1 cellular context compared by ENCODE assay signal in genomic region chr1:8026153-8026975, GRCh38.
TF ChIP-seq lines count a peak whose summit lies in the region.

A gene with protein sequence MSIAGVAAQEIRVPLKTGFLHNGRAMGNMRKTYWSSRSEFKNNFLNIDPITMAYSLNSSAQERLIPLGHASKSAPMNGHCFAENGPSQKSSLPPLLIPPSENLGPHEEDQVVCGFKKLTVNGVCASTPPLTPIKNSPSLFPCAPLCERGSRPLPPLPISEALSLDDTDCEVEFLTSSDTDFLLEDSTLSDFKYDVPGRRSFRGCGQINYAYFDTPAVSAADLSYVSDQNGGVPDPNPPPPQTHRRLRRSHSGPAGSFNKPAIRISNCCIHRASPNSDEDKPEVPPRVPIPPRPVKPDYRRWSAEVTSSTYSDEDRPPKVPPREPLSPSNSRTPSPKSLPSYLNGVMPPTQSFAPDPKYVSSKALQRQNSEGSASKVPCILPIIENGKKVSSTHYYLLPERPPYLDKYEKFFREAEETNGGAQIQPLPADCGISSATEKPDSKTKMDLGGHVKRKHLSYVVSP (minus strand): TSS chr1:8026309. CDS start chr1:8015619, 10,690 bp downstream.

TF ChIP-seq in WTC11, 78 proteins besides CTCF, POLR2A, EP300 and RAD21 (continued from another document):
- TF ChIP-seq ZNF532 (CRISPR knock-in tag; IDR thresholded peaks at IDR 0.05; ENCODE audit: borderline replicate concordance) = no peak; the same call in 1 of the 2 replicates
- peak; percentile 79 for TF ChIP-seq GABPB1 (CRISPR knock-in tag; IDR thresholded peaks at IDR 0.05)
- 0 out of 2 replicates have a peak, but pooled peaks have one; percentile 66 for TF ChIP-seq JUN (CRISPR knock-in tag; IDR thresholded peaks at IDR 0.05)
- no peak for TF ChIP-seq ZBTB21 (CRISPR knock-in tag; IDR thresholded peaks at IDR 0.05; ENCODE audit: borderline replicate concordance)
- TF ChIP-seq NR1H2 (CRISPR knock-in tag; IDR thresholded peaks at IDR 0.05) = peak; percentile 49; the same call in 1 of the 2 replicates
- TF ChIP-seq IRF2 (CRISPR knock-in tag; IDR thresholded peaks at IDR 0.05; ENCODE audit: borderline replicate concordance, low read depth) = no peak
- no peak for TF ChIP-seq PRRX2 (CRISPR knock-in tag; IDR thresholded peaks at IDR 0.05)
- TF ChIP-seq GRHL2 (CRISPR knock-in tag; IDR thresholded peaks at IDR 0.05; ENCODE audit: insufficient replicate concordance, severe bottlenecking) = no peak
- TF ChIP-seq NFE2L1 (CRISPR knock-in tag; IDR thresholded peaks at IDR 0.05) = no peak
- TF ChIP-seq JAZF1 (CRISPR knock-in tag; IDR thresholded peaks at IDR 0.05) = no peak
- TF ChIP-seq RELA (CRISPR knock-in tag; IDR thresholded peaks at IDR 0.05; ENCODE audit: borderline replicate concordance) = peak; percentile 72; the same call in 1 of the 2 replicates
- TF ChIP-seq TEAD1 (CRISPR knock-in tag; IDR thresholded peaks at IDR 0.05) = peak; percentile 77; the same call in 1 of the 2 replicates
- TF ChIP-seq, protein P1, sequence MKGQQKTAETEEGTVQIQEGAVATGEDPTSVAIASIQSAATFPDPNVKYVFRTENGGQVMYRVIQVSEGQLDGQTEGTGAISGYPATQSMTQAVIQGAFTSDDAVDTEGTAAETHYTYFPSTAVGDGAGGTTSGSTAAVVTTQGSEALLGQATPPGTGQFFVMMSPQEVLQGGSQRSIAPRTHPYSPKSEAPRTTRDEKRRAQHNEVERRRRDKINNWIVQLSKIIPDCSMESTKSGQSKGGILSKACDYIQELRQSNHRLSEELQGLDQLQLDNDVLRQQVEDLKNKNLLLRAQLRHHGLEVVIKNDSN (CRISPR knock-in tag; IDR thresholded peaks at IDR 0.05) = peak; percentile 67; the same call in 1 of the 2 replicates
- TF ChIP-seq ZNF396 (CRISPR knock-in tag; IDR thresholded peaks at IDR 0.05; ENCODE audit: borderline replicate concordance) = no peak
- TF ChIP-seq, protein P2, sequence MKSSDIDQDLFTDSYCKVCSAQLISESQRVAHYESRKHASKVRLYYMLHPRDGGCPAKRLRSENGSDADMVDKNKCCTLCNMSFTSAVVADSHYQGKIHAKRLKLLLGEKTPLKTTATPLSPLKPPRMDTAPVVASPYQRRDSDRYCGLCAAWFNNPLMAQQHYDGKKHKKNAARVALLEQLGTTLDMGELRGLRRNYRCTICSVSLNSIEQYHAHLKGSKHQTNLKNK (CRISPR knock-in tag; IDR thresholded peaks at IDR 0.05) = 0 out of 2 replicates have a peak, but pooled peaks have one; percentile 31
- TF ChIP-seq MXD4 (CRISPR knock-in tag; IDR thresholded peaks at IDR 0.05; ENCODE audit: borderline replicate concordance) = no peak
